Comparison of ENCODE assay signal across 8 cellular contexts in the genomic region with DNA sequence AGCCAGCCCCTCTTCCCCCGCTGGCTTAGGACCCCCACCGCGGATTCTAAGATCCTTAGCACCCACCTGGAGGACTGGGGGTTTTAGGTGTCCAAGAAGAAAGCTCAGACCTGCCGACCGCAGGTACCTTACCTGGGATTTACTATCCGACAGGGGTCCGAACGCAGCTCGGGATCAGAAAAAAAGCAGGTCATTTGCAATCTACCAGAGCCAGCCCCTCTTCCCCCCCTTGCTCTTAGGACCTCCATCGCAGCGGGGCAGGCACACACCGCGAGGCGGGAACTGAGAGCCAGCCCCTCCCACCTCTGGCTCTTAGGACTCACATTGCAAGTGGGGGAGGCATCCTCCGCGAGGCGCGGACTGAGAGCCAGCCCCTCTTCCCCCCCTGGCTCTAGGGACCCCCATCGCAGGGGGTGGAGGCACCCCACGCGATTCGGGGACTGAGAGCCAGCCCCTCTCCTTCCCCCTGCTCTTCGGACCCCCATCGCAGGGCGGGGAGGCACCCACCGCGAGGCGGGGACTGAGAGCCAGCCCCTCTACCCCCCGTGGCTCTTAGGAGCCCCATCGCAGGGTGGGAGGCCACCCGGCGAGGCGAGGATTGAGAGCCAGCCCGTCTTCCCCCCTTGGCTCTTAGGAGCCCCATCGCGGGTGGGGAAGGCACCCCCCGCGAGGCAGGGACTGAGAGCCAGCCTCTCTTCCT. TPM values are rescaled to one million over a fixed set of nuclear protein-coding genes. Genes with fewer than 3 reads are reported as not detected.
A peak's percentile ranks its signal among the peaks of the same experiment; 100 is the strongest.
DNase-seq lines count a peak whose midpoint lies in the region; TF ChIP-seq lines count a peak whose summit lies in the region.

No MANE protein-coding gene starts in this region.

- TF ChIP-seq CTCF in AG04450 (IDR thresholded peaks at IDR 0.05; ENCODE audit: low read depth, low read length) (no peak), GM20000 (IDR thresholded peaks at IDR 0.05; ENCODE audit: extremely low read depth, missing control alignments) (no peak), CD14-positive monocyte (IDR thresholded peaks at IDR 0.05) (no peak)

- no peaks in the 10 kb centered on the region for H3K36me3 Mint-ChIP-seq in CD14-positive monocyte

- POLR2A ChIA-PET in AG04450 (lab: Yijun Ruan, JAX) = no interaction called here

- no peak overlapping the region for H3K9ac ChIP-seq in iPS-18a (ENCODE audit: low read length)

- H3K36me3 ChIP-seq in iPS-18a (ENCODE audit: control insufficient read depth, low read depth, low read length) = no peaks in the 10 kb centered on the region

- peaks cover 4% of the 10 kb centered on the region for H3K4me1 ChIP-seq in iPS-18a (ENCODE audit: control insufficient read depth, low read depth, low read length)

- H3K9me3 Mint-ChIP-seq in CD14-positive monocyte = peaks cover 0 to 23% (median 2%) of the 10 kb centered on the region in 7 donors

- no peak overlapping the region for H3K27ac Mint-ChIP-seq in CD14-positive monocyte

- peak overlapping the region in 1 of 2 donors; percentile 82 for H3K4me3 Mint-ChIP-seq in CD14-positive monocyte

- H3K27me3 ChIP-seq in AG04450 (ENCODE audit: control insufficient read depth, insufficient read depth, low read length) (peaks cover 37% of the 10 kb centered on the region), iPS-18a (ENCODE audit: control insufficient read depth, insufficient read depth, low read length) (peaks cover 40% of the 10 kb centered on the region)

- intact Hi-C loops in CD14-positive monocyte (cut with micrococcal nuclease) = no loop called here

- H3K27me3 Mint-ChIP-seq in CD14-positive monocyte (ENCODE audit: low read depth in 3 of 3) = peaks cover 14 to 49% (median 20%) of the 10 kb centered on the region in 3 donors

- H3K4me3 ChIP-seq in AG04450 (ENCODE audit: low read depth, low read length) = peak overlapping the region; percentile 10
- H3K4me3 ChIP-seq in iPS-18a (ENCODE audit: low read length) = peak overlapping the region; percentile 68

- peaks cover 15% of the 10 kb centered on the region for H3K4me1 Mint-ChIP-seq in CD14-positive monocyte

- CTCF ChIA-PET in AG04450 (lab: Charles Lee) = no interaction called here

- H3K9me3 ChIP-seq in AG04450 (ENCODE audit: control insufficient read depth, insufficient read depth, low read length) (peaks cover 25% of the 10 kb centered on the region; the same call in 1 of the 2 replicates), iPS-18a (ENCODE audit: control insufficient read depth, low read depth, low read length) (no peaks in the 10 kb centered on the region)

- DNase-seq in AG04450 (ENCODE audit: low read depth, low spot score) = no peak
- peak; percentile 33 for DNase-seq in GM20000 (ENCODE audit: low spot score)
- DNase-seq in NCI-H2029 (lab: John Stamatoyannopoulos, UW) = peak; percentile 87
- peak; percentile 26 for DNase-seq in activated naive CD4-positive, alpha-beta T cell treated with Interleukin-2 at 50 U/mL for 16 hours
- DNase-seq in stimulated activated CD8-positive, alpha-beta memory T cell treated with anti-CD3 and anti-CD28 coated beads, Interleukin-4, amount 100 ng/mL, for 48 hours = peak; percentile 55
- no peak for DNase-seq in CD14-positive monocyte (ENCODE audit: low spot score)
- no peak for DNase-seq in SHP77 treated with DMSO at 0.1 percent for 48 hours (lab: John Stamatoyannopoulos, UW)

- H3K27ac ChIP-seq in AG04450 (ENCODE audit: low read depth, low read length) (no peak overlapping the region), iPS-18a (ENCODE audit: low read length) (no peak overlapping the region)

RNA-seq across cellular contexts. Expression of a gene that starts 45.3 kb away (rescaled TPM):
- 5.1 and 5.8 TPM in 2 replicates for polyA plus RNA-seq in AG04450 (2011; rRNA removed)
- polyA minus RNA-seq in AG04450 (2011; rRNA and poly(A)+ RNA removed) = 9.9 and 14.6 TPM in 2 replicates
- polyA plus RNA-seq in CD14-positive monocyte = 1 to 10 TPM in 1 of 2 donors, under 1 TPM in 1; 0.61 to 1.7 TPM

Comparison
In these comparisons a context has a peak if more than half of its experiments do, and no peak if none do; other contexts are left out.
1. DNase-seq: peak in GM20000 (single experiment), NCI-H2029 (single experiment), activated naive CD4-positive, alpha-beta T cell treated with Interleukin-2 at 50 U/mL for 16 hours (single experiment) and stimulated activated CD8-positive, alpha-beta memory T cell treated with anti-CD3 and anti-CD28 coated beads, Interleukin-4, amount 100 ng/mL, for 48 hours (single experiment); none in AG04450 (single experiment), CD14-positive monocyte (single experiment) and SHP77 treated with DMSO at 0.1 percent for 48 hours (single experiment).